In the genomic region with DNA sequence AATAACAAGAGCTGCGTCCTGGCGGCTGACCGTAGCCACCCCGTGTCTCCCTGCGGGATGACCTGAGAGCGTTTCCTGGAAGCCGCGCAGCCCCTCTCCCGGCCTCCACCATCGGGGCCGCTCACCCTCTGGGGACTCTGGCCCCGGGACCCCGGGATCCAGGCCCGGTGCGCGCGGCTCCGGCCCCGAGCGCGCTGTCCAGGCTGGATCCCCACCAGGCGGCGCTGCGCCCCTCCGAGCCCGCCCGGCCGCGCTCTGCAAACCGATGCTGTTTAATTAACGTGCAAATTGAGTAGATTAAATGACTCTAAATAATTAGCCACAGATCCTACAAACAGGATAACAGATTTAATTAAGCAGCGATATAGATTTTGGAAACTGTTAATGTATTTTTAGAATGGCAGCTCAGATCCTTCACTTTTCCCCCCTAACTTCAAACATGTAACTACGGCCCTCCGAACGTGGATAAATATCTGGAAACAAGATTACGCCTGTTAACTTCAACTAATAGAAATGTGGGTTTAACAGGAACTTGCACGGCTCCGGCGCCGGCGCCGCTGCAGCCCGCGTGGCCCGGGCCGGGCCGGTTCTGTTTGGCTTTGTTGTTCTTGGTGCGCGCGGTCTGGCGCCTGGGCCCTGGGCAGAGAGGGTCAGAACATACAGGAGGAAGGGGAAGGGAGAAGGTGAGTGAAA, we compare ENCODE assay signal across 9 cellular contexts. TPM values are rescaled to one million over a fixed set of nuclear protein-coding genes. Genes with fewer than 3 reads are reported as not detected.
A peak's percentile ranks its signal among the peaks of the same experiment; 100 is the strongest.
DNase-seq lines count a peak whose midpoint lies in the region; ATAC-seq and TF ChIP-seq lines count a peak whose summit lies in the region.
"Had no signal": no experiment of that assay in that cellular context is flagged by ENCODE, and none has a peak within 500 bp of the region (broad histone marks: within the 10 kb centered on the region; RNA-seq: fewer than 3 reads in every experiment).

No MANE protein-coding gene starts in this region.

- CTCF ChIA-PET in GM10248 (lab: Yijun Ruan, JAX) (interaction anchor here (0.7 to 7.3 kb wide), 7 partner anchors 8 to 249 kb away, joined by 3 to 43 read pairs (median 5); no protein-coding TSS in a partner anchor), T-cell (lab: Charles Lee) (interaction anchor here (0.8 to 2.1 kb wide), 4 partner anchors 207 to 1144 kb away, joined by 3 to 7 read pairs (median 4); no protein-coding TSS in a partner anchor), MCF 10A (lab: Yijun Ruan, JAX) (interaction anchor here (0.8 to 1.5 kb wide), 4 partner anchors 10 to 208 kb away, joined by 3 to 5 read pairs (median 4); no protein-coding TSS in a partner anchor)

- H3K9me3 Mint-ChIP-seq in T-cell = no peaks in the 10 kb centered on the region
- no peaks in the 10 kb centered on the region for H3K9me3 Mint-ChIP-seq in MCF 10A (ENCODE audit: unreplicated experiment)
- no peaks in the 10 kb centered on the region for H3K9me3 Mint-ChIP-seq in memory B cell
- no peaks in the 10 kb centered on the region for H3K9me3 Mint-ChIP-seq in type B pancreatic cell

- peaks cover 2% of the 10 kb centered on the region; the same call in 1 of the 2 replicates for H3K27me3 ChIP-seq in MG63

- TF ChIP-seq CTCF in GM10248 (IDR thresholded peaks at IDR 0.05; ENCODE audit: control extremely low read depth, extremely low read depth, low read depth, missing control alignments) (peak; percentile 69), MCF 10A (IDR thresholded peaks at IDR 0.05; ENCODE audit: unreplicated experiment) (peak; percentile 65), type B pancreatic cell (conservative IDR thresholded peaks at IDR 0.05) (peak; percentile 97)

- peak in 2 of 4 experiments; percentile 44 to 66 for ATAC-seq in T-cell (replicated peaks in 1 of 4)
- ATAC-seq in memory B cell (ENCODE audit: low read depth) = no peak
- ATAC-seq in GM18520 (IDR thresholded peaks at IDR 0.05; ENCODE audit: unreplicated experiment) = no peak

- H3K36me3 Mint-ChIP-seq in T-cell (no peaks in the 10 kb centered on the region), MCF 10A (ENCODE audit: insufficient read depth, unreplicated experiment) (no peaks in the 10 kb centered on the region), memory B cell (no peaks in the 10 kb centered on the region), type B pancreatic cell (no peaks in the 10 kb centered on the region)

- POLR2A ChIA-PET in GM10248 (lab: Yijun Ruan, JAX) = interaction anchor here (0.7 kb wide), 1 partner anchor 168 kb away, joined by 3 read pairs; no protein-coding TSS in a partner anchor
- POLR2A ChIA-PET in T-cell (lab: Charles Lee) = interaction anchor here in 1 of 2 donors (0.7 kb wide), 1 partner anchor 28 kb away, joined by 7 read pairs; no protein-coding TSS in a partner anchor
- POLR2A ChIA-PET in MCF 10A (lab: Yijun Ruan, JAX) = no interaction called here

- H3K27ac Mint-ChIP-seq in T-cell = no peak overlapping the region
- H3K27ac Mint-ChIP-seq in MCF 10A (ENCODE audit: low read depth, unreplicated experiment) = no peak overlapping the region
- H3K27ac Mint-ChIP-seq in memory B cell = peak overlapping the region; percentile 68
- no peak overlapping the region for H3K27ac Mint-ChIP-seq in type B pancreatic cell

- no peak overlapping the region for H3K4me3 Mint-ChIP-seq in T-cell
- no peak overlapping the region for H3K4me3 Mint-ChIP-seq in MCF 10A (ENCODE audit: unreplicated experiment)
- H3K4me3 Mint-ChIP-seq in memory B cell = no peak overlapping the region
- peak overlapping the region; percentile 61 for H3K4me3 Mint-ChIP-seq in type B pancreatic cell

- no peak overlapping the region for H3K4me3 ChIP-seq in MG63

- DNase-seq in GM10248 (ENCODE audit: extremely low spot score) (peak; percentile 75), T-cell (peak in 19 of 34 experiments; percentile 20 to 53 (median 40)), MCF 10A (ENCODE audit: unreplicated experiment) (no peak), memory B cell (ENCODE audit: low spot score in 2 of 2) (peak in 1 of 2 donors; percentile 36), type B pancreatic cell (ENCODE audit: extremely low spot score, unreplicated experiment) (no peak), NCI-H2171 treated with DMSO at 0.1 percent for 48 hours (lab: John Stamatoyannopoulos, UW) (no peak), MG63 (no peak)

- intact Hi-C loops in MCF 10A (cut with micrococcal nuclease) = no loop called here

- H3K4me1 Mint-ChIP-seq in T-cell (peaks cover under 1 to 8% (median 4%) of the 10 kb centered on the region in 3 donors), MCF 10A (ENCODE audit: insufficient read depth, unreplicated experiment) (no peaks in the 10 kb centered on the region), memory B cell (peaks cover 2% of the 10 kb centered on the region), type B pancreatic cell (ENCODE audit: unreplicated experiment) (peaks cover 14% of the 10 kb centered on the region)

- H3K36me3 ChIP-seq in MG63 = no peaks in the 10 kb centered on the region

- H3K27me3 Mint-ChIP-seq in T-cell = peaks cover 52 to 76% of the 10 kb centered on the region in 2 donors
- peaks cover 68% of the 10 kb centered on the region for H3K27me3 Mint-ChIP-seq in MCF 10A (ENCODE audit: insufficient read depth, unreplicated experiment)
- peaks cover 19% of the 10 kb centered on the region for H3K27me3 Mint-ChIP-seq in memory B cell
- H3K27me3 Mint-ChIP-seq in type B pancreatic cell = peaks cover 84% of the 10 kb centered on the region

- no peaks in the 10 kb centered on the region for H3K9me3 ChIP-seq in MG63

- no TSS peak for BruUV-seq in MCF 10A (replicated peaks; lab: Mats Ljungman, UMichigan)

RNA-seq across cellular contexts. Expression of a gene that starts 7.1 kb away (rescaled TPM):
- total RNA-seq in T-cell (not detected), MCF 10A (2022) (not detected in 2 replicates), type B pancreatic cell (ENCODE audit: low replicate concordance) (0.48 TPM in 1 of 2 replicates, not detected in the other)
- total RNA-seq in MG63 (2014; rRNA removed; shearing (Covaris generic); ENCODE audit: low replicate concordance) = not detected in 2 replicates
- total RNA-seq: LHCN-M2 had no signal

Comparison
In these comparisons a context has a peak if more than half of its experiments do, and no peak if none do; other contexts are left out.
1. DNase-seq: peak in GM10248 (single experiment) and T-cell (19 of 34); none in MCF 10A (single experiment), type B pancreatic cell (single experiment), NCI-H2171 treated with DMSO at 0.1 percent for 48 hours (single experiment) and MG63 (single experiment).
2. Peak in every context shown above with its lines, with median percentiles within 50 percentile points of each other: CTCF ChIP-seq.